22 cellular contexts compared by ENCODE assay signal in the genomic region with DNA sequence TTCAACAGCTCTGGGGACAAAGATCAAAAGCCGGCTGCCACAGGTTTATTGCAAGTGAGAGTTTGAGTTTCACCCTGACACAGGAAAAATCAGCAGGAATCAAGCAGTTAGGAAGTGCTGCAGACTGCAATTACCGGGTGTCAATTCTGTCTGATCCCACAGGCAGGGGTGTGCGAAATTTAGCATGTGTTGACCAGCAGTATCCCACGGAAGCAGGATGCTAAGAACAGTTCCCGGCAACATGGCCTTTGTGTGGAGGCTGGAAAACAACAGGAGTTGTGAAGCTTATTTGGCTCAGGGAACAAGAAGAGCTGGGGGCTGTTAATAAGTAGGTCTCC.
A peak's percentile ranks its signal among the peaks of the same experiment; 100 is the strongest.
DNase-seq lines count a peak whose midpoint lies in the region; ATAC-seq, FAIRE-seq and TF ChIP-seq lines count a peak whose summit lies in the region.
"Had no signal": no experiment of that assay in that cellular context is flagged by ENCODE, and none has a peak within 500 bp of the region (broad histone marks: within the 10 kb centered on the region; RNA-seq: fewer than 3 reads in every experiment).

No MANE protein-coding gene starts in this region.

- no peak for DNase-seq in A549 (ENCODE audit: low read depth in 1 of 2, low spot score in 1 of 2)
- no peak for DNase-seq in Panc1 (ENCODE audit: low read depth, low spot score)
- peak; percentile 53 for DNase-seq in endodermal cell
- DNase-seq in activated CD4-positive, CD25-positive, alpha-beta regulatory T cell treated with anti-CD3 and anti-CD28 coated beads, Interleukin-2, amount 50 U/mL, for 72 hours = no peak
- DNase-seq in sigmoid colon = no peak
- no peak for DNase-seq in activated T-helper 2 cell treated with anti-CD3 and anti-CD28 coated beads, Interferon-gamma antibody, Interleukin-2, Interleukin-4, amounts not matched to agents 10 μg/mL and 5 μg/mL and 100 μg/mL, durations not matched to agents 14 hours and 24 hours and 36 hours (ENCODE audit: low spot score)
- no peak for DNase-seq in activated CD8-positive, alpha-beta T cell treated with anti-CD3 and anti-CD28 coated beads, Interleukin-2, amount 10 ng/mL, durations not matched to agents 7 days and 5 days
- DNase-seq: activated B cell treated with CpG ODN at 0.5 μM for 24 hours; aorta; central memory CD4-positive, alpha-beta T cell; H7; lower lobe of right lung; NCI-H1105 treated with DMSO at 0.1 percent for 48 hours; NCI-H2081; RPMI8226 had no signal

- H3K27me3 Mint-ChIP-seq in endodermal cell (ENCODE audit: insufficient read depth) = no peaks in the 10 kb centered on the region
- H3K27me3 Mint-ChIP-seq in activated T-helper 2 cell treated with anti-CD3 and anti-CD28 coated beads, Interferon-gamma antibody, Interleukin-2, Interleukin-4, amounts not matched to agents 10 μg/mL and 5 μg/mL and 100 μg/mL, durations not matched to agents 14 hours and 24 hours and 36 hours (ENCODE audit: low read depth) = peaks cover 6% of the 10 kb centered on the region
- H3K27me3 Mint-ChIP-seq in activated CD8-positive, alpha-beta T cell treated with anti-CD3 and anti-CD28 coated beads, Interleukin-2, amount 10 ng/mL, durations not matched to agents 7 days and 5 days (ENCODE audit: low read depth) = peaks cover 7% of the 10 kb centered on the region

- TF ChIP-seq CTCF in A549 (IDR thresholded peaks at IDR 0.05) (no peak), Panc1 (IDR thresholded peaks at IDR 0.05) (no peak), endodermal cell (conservative IDR thresholded peaks at IDR 0.05) (no peak), neural cell (IDR thresholded peaks at IDR 0.05; ENCODE audit: poor library complexity, severe bottlenecking) (no peak), sigmoid colon (IDR thresholded peaks at IDR 0.05) (no peak)

- intact Hi-C loops in Panc1 (cut with micrococcal nuclease; ENCODE audit: unreplicated experiment) = no loop called here
- intact Hi-C loops in sigmoid colon (cut with DNase I) = no loop called here
- intact Hi-C loops in activated T-helper 2 cell treated with anti-CD3 and anti-CD28 coated beads, Interferon-gamma antibody, Interleukin-2, Interleukin-4, amounts not matched to agents 10 μg/mL and 5 μg/mL and 100 μg/mL, durations not matched to agents 14 hours and 24 hours and 36 hours (cut with micrococcal nuclease) = loop anchor here (5.0 kb wide), 3 partner anchors 45 to 135 kb away; no protein-coding TSS in a partner anchor

- in situ Hi-C loops in Panc1 (cut with HindIII; ENCODE audit: low pct_unique_long_range_greater_than_20kb, low sequenced_read_pairs) = no loop called here

- TF ChIP-seq RAD21 in A549 (conservative IDR thresholded peaks at IDR 0.05 in 1 of 2, IDR thresholded peaks at IDR 0.05 in 1 of 2) (no peak), neural cell (conservative IDR thresholded peaks at IDR 0.05) (no peak)

- H3F3A ChIP-seq in neural cell (ENCODE audit: insufficient read depth, low read length, poor library complexity, severe bottlenecking) = peaks cover 4% of the 10 kb centered on the region

- peaks cover 10% of the 10 kb centered on the region; the same call in 2 of the 3 replicates for H3K4me1 ChIP-seq in A549
- H3K4me1 ChIP-seq in Panc1 (ENCODE audit: control insufficient read depth, insufficient read depth, low read length) = peaks cover 8% of the 10 kb centered on the region; the same call in 1 of the 2 replicates
- H3K4me1 ChIP-seq in endodermal cell (ENCODE audit: control insufficient read depth, insufficient read depth, low read length) = peaks cover 5% of the 10 kb centered on the region
- no peaks in the 10 kb centered on the region for H3K4me1 ChIP-seq in sigmoid colon
- H3K4me1 ChIP-seq: lower lobe of right lung had no signal

- no peak for ATAC-seq in A549
- ATAC-seq in Panc1 = peak; percentile 34; the same call in 1 of the 2 replicates
- no peak for ATAC-seq in activated CD8-positive, alpha-beta T cell treated with anti-CD3 and anti-CD28 coated beads, Interleukin-2, amount 10 ng/mL, durations not matched to agents 7 days and 5 days

- H3K9me2 ChIP-seq in neural cell (ENCODE audit: insufficient read depth, low read length) = no peaks in the 10 kb centered on the region

- TF ChIP-seq EP300 in A549 (IDR thresholded peaks at IDR 0.05) (no peak), neural cell (conservative IDR thresholded peaks at IDR 0.05; ENCODE audit: poor library complexity, severe bottlenecking) (no peak), sigmoid colon (IDR thresholded peaks at IDR 0.05) (no peak)

- H2AFZ ChIP-seq in neural cell (ENCODE audit: low read depth, low read length) = no peak overlapping the region

- no peak overlapping the region for H3K4me3 Mint-ChIP-seq in endodermal cell
- no peak overlapping the region for H3K4me3 Mint-ChIP-seq in activated T-helper 2 cell treated with anti-CD3 and anti-CD28 coated beads, Interferon-gamma antibody, Interleukin-2, Interleukin-4, amounts not matched to agents 10 μg/mL and 5 μg/mL and 100 μg/mL, durations not matched to agents 14 hours and 24 hours and 36 hours (ENCODE audit: low read depth)
- no peak overlapping the region for H3K4me3 Mint-ChIP-seq in activated CD8-positive, alpha-beta T cell treated with anti-CD3 and anti-CD28 coated beads, Interleukin-2, amount 10 ng/mL, durations not matched to agents 7 days and 5 days
- H3K4me3 Mint-ChIP-seq: activated B cell treated with CpG ODN at 0.5 μM for 24 hours; activated naive CD8-positive, alpha-beta T cell; activated T-helper 17 cell treated with anti-CD3 and anti-CD28 coated beads, Interleukin-2, amount 50 U/mL, for 72 hours; B cell; stimulated activated naive CD8-positive, alpha-beta T cell treated with anti-CD3 and anti-CD28 coated beads, Interleukin-15, Interleukin-2, amounts not matched to agents 100 ng/mL and 50 ng/mL, for 24 hours had no signal

- H3K4me3 ChIP-seq in A549 = no peak overlapping the region
- H3K4me3 ChIP-seq in Panc1 (ENCODE audit: low read depth in 2 of 2, low read length in 2 of 2) = no peak overlapping the region
- no peak overlapping the region for H3K4me3 ChIP-seq in endodermal cell (ENCODE audit: low read length)
- H3K4me3 ChIP-seq in neural cell (ENCODE audit: low read length) = peak overlapping the region; percentile 48
- no peak overlapping the region for H3K4me3 ChIP-seq in sigmoid colon
- H3K4me3 ChIP-seq: lower lobe of right lung, MG63 had no signal

- peaks cover 5% of the 10 kb centered on the region; the same call in 1 of the 3 replicates for H3K9me3 ChIP-seq in A549
- 0 out of 2 replicates have a peak, but pooled peaks cover under 1% of the 10 kb centered on the region for H3K9me3 ChIP-seq in Panc1 (ENCODE audit: control insufficient read depth, insufficient read depth, low read depth, low read length)
- H3K9me3 ChIP-seq in endodermal cell (ENCODE audit: control insufficient read depth, low read length) = peaks cover 5% of the 10 kb centered on the region
- H3K9me3 ChIP-seq in neural cell (ENCODE audit: low read length) = no peaks in the 10 kb centered on the region
- H3K9me3 ChIP-seq in sigmoid colon = no peaks in the 10 kb centered on the region
- H3K9me3 ChIP-seq: neutrophil had no signal

- no peak for FAIRE-seq in A549 (lab: Jason Lieb, UNC)

- no peaks in the 10 kb centered on the region for H3K27me3 ChIP-seq in Panc1 (ENCODE audit: control insufficient read depth, insufficient read depth, low read length)
- H3K27me3 ChIP-seq in endodermal cell (ENCODE audit: control insufficient read depth, insufficient read depth, low read length, poor library complexity, severe bottlenecking) = no peaks in the 10 kb centered on the region
- H3K27me3 ChIP-seq in neural cell (ENCODE audit: insufficient read depth, low read depth, low read length) = no peaks in the 10 kb centered on the region
- H3K27me3 ChIP-seq in sigmoid colon = no peaks in the 10 kb centered on the region
- H3K27me3 ChIP-seq: MG63 had no signal

- peaks cover 5% of the 10 kb centered on the region for H3K9me3 Mint-ChIP-seq in endodermal cell
- peaks cover 4% of the 10 kb centered on the region for H3K9me3 Mint-ChIP-seq in activated T-helper 2 cell treated with anti-CD3 and anti-CD28 coated beads, Interferon-gamma antibody, Interleukin-2, Interleukin-4, amounts not matched to agents 10 μg/mL and 5 μg/mL and 100 μg/mL, durations not matched to agents 14 hours and 24 hours and 36 hours
- H3K9me3 Mint-ChIP-seq in activated CD8-positive, alpha-beta T cell treated with anti-CD3 and anti-CD28 coated beads, Interleukin-2, amount 10 ng/mL, durations not matched to agents 7 days and 5 days (ENCODE audit: insufficient read depth) = no peaks in the 10 kb centered on the region

- no peaks in the 10 kb centered on the region for H3K79me2 ChIP-seq in neural cell (replicated peaks; ENCODE audit: insufficient read depth, low read length)

- H3K27ac ChIP-seq in A549 (no peak overlapping the region), Panc1 (ENCODE audit: low read length) (no peak overlapping the region), endodermal cell (ENCODE audit: low read depth, low read length) (peak overlapping the region; percentile 90), neural cell (ENCODE audit: low read length) (peak overlapping the region; percentile 90), sigmoid colon (no peak overlapping the region)
- H3K27ac ChIP-seq: lower lobe of right lung, neutrophil had no signal

- CTCF ChIA-PET in A549 (lab: Yijun Ruan, JAX) (interaction anchor here (0.7 to 1.3 kb wide), 3 partner anchors 10 to 222 kb away, joined by 3 read pairs; no protein-coding TSS in a partner anchor), Panc1 (lab: Charles Lee) (no interaction called here)
- CTCF ChIA-PET in activated CD8-positive, alpha-beta T cell treated with anti-CD3 and anti-CD28 coated beads, Interleukin-2, amount 10 ng/mL, durations not matched to agents 7 days and 5 days (lab: Charles Lee) = interaction anchor here (1.4 to 1.9 kb wide), 2 partner anchors 9 to 222 kb away, joined by 3 to 6 read pairs; no protein-coding TSS in a partner anchor

- POLR2A ChIA-PET in A549 (lab: Yijun Ruan, JAX) = no interaction called here
- POLR2A ChIA-PET in Panc1 (lab: Charles Lee) = no interaction called here
- POLR2A ChIA-PET in activated CD8-positive, alpha-beta T cell treated with anti-CD3 and anti-CD28 coated beads, Interleukin-2, amount 10 ng/mL, durations not matched to agents 7 days and 5 days (lab: Charles Lee) = no interaction called here

- peaks cover 9% of the 10 kb centered on the region for H3K4me1 Mint-ChIP-seq in endodermal cell
- H3K4me1 Mint-ChIP-seq in activated T-helper 2 cell treated with anti-CD3 and anti-CD28 coated beads, Interferon-gamma antibody, Interleukin-2, Interleukin-4, amounts not matched to agents 10 μg/mL and 5 μg/mL and 100 μg/mL, durations not matched to agents 14 hours and 24 hours and 36 hours (ENCODE audit: low read depth) = peaks cover 10% of the 10 kb centered on the region
- peaks cover 4% of the 10 kb centered on the region for H3K4me1 Mint-ChIP-seq in activated CD8-positive, alpha-beta T cell treated with anti-CD3 and anti-CD28 coated beads, Interleukin-2, amount 10 ng/mL, durations not matched to agents 7 days and 5 days (ENCODE audit: low read depth)
- H3K4me1 Mint-ChIP-seq: activated B cell treated with CpG ODN at 0.5 μM for 24 hours; activated T-helper 17 cell treated with anti-CD3 and anti-CD28 coated beads, Interleukin-2, amount 50 U/mL, for 72 hours; B cell had no signal

- WGBS in A549 (ENCODE audit: missing lambda C conversion rate) = 73% methylated on average over 5 of the region's 5 CpGs
- WGBS in endodermal cell (ENCODE audit: insufficient coverage in 1 of 2, insufficient read length in 1 of 2), 2 experiments = 48 to 75% methylated on average over 5 of the region's 5 CpGs
- WGBS in sigmoid colon, 2 donors = 18 to 60% methylated on average over 5 of the region's 5 CpGs

- no peak overlapping the region for H3K9ac ChIP-seq in endodermal cell (ENCODE audit: extremely low read depth, low read length, poor library complexity, severe bottlenecking)
- H3K9ac ChIP-seq in neural cell (ENCODE audit: low read length) = peak overlapping the region; percentile 64

- H3K36me3 ChIP-seq in Panc1 (ENCODE audit: control insufficient read depth, insufficient read depth, low read length) (no peaks in the 10 kb centered on the region), endodermal cell (ENCODE audit: control insufficient read depth, insufficient read depth, low read length) (no peaks in the 10 kb centered on the region), neural cell (ENCODE audit: insufficient read depth, low read length) (no peaks in the 10 kb centered on the region), sigmoid colon (no peaks in the 10 kb centered on the region)
- H3K36me3 ChIP-seq: lower lobe of right lung, MG63, neutrophil had no signal

- H4K20me1 ChIP-seq in neural cell (ENCODE audit: insufficient read depth) = no peaks in the 10 kb centered on the region

- H3K27ac Mint-ChIP-seq in endodermal cell = no peak overlapping the region
- H3K27ac Mint-ChIP-seq in activated T-helper 2 cell treated with anti-CD3 and anti-CD28 coated beads, Interferon-gamma antibody, Interleukin-2, Interleukin-4, amounts not matched to agents 10 μg/mL and 5 μg/mL and 100 μg/mL, durations not matched to agents 14 hours and 24 hours and 36 hours = no peak overlapping the region
- H3K27ac Mint-ChIP-seq in activated CD8-positive, alpha-beta T cell treated with anti-CD3 and anti-CD28 coated beads, Interleukin-2, amount 10 ng/mL, durations not matched to agents 7 days and 5 days = no peak overlapping the region
- H3K27ac Mint-ChIP-seq: activated B cell treated with CpG ODN at 0.5 μM for 24 hours; activated naive CD8-positive, alpha-beta T cell; activated T-helper 17 cell treated with anti-CD3 and anti-CD28 coated beads, Interleukin-2, amount 50 U/mL, for 72 hours; B cell; stimulated activated naive CD8-positive, alpha-beta T cell treated with anti-CD3 and anti-CD28 coated beads, Interleukin-15, Interleukin-2, amounts not matched to agents 100 ng/mL and 50 ng/mL, for 24 hours had no signal

- BruUV-seq in Panc1 (replicated peaks; lab: Mats Ljungman, UMichigan) = no TSS peak

- peak overlapping the region; percentile 46; the same call in 1 of the 3 replicates for H3K4me2 ChIP-seq in A549
- peak overlapping the region; percentile 9 for H3K4me2 ChIP-seq in neural cell (ENCODE audit: low read length)

- TF ChIP-seq POLR2A in A549 (IDR thresholded peaks at IDR 0.05; ENCODE audit: low read length) = no peak
- TF ChIP-seq POLR2A in sigmoid colon (IDR thresholded peaks at IDR 0.05) = no peak

- no peaks in the 10 kb centered on the region for H3K36me3 Mint-ChIP-seq in endodermal cell (ENCODE audit: low read depth)
- no peaks in the 10 kb centered on the region for H3K36me3 Mint-ChIP-seq in activated T-helper 2 cell treated with anti-CD3 and anti-CD28 coated beads, Interferon-gamma antibody, Interleukin-2, Interleukin-4, amounts not matched to agents 10 μg/mL and 5 μg/mL and 100 μg/mL, durations not matched to agents 14 hours and 24 hours and 36 hours (ENCODE audit: low read depth)
- no peaks in the 10 kb centered on the region for H3K36me3 Mint-ChIP-seq in activated CD8-positive, alpha-beta T cell treated with anti-CD3 and anti-CD28 coated beads, Interleukin-2, amount 10 ng/mL, durations not matched to agents 7 days and 5 days (ENCODE audit: low read depth)
- H3K36me3 Mint-ChIP-seq: activated naive CD8-positive, alpha-beta T cell had no signal

Comparison
In these comparisons a context has a peak if more than half of its experiments do, and no peak if none do; other contexts are left out.
1. H3K27ac ChIP-seq: peak in endodermal cell (single experiment) and neural cell (single experiment); none in A549 (0 of 2), Panc1 (single experiment) and sigmoid colon (0 of 4).